ENCODE assay signal across 9 cellular contexts in the genomic region with DNA sequence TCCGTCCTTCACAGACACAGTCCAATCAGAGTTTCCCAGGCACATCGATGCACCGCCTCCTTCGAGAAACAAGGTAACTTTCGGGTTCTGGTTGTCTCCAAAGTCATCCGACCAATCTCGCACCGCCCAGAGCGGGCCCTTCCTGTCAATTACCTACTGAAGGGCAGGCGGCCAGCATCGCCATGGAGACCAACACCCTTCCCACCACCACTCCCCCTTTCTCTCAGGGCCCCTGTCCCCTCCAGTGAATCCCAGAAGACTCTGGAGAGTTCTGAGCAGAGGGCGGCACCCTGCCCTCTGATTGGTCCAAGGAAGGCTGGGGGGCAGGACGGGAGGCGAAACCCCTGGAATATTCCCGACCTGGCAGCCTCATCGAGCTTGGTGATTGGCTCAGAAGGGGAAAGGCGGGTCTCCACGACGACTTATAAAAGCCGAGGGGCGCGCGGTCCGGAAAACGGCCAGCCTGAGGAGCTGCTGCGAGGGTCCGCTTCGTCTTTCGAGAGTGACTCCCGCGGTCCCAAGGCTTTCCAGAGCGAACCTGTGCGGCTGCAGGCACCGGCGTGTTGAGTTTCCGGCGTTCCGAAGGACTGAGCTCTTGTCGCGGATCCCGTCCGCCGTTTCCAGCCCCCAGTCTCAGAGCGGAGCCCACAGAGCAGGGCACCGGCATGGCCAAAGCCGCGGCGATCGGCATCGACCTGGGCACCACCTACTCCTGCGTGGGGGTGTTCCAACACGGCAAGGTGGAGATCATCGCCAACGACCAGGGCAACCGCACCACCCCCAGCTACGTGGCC. TPM values are rescaled to one million over a fixed set of nuclear protein-coding genes. Genes with fewer than 3 reads are reported as not detected.
A peak's percentile ranks its signal among the peaks of the same experiment; 100 is the strongest.
DNase-seq lines count a peak whose midpoint lies in the region; ATAC-seq, FAIRE-seq and TF ChIP-seq lines count a peak whose summit lies in the region.
"Had no signal": no experiment of that assay in that cellular context is flagged by ENCODE, and none has a peak within 500 bp of the region (broad histone marks: within the 10 kb centered on the region; RNA-seq: fewer than 3 reads in every experiment).

TSS of gene HSPA1B (plus strand) at position 453 of the 794 bp plus-strand sequence. CDS start at position 666, 213 bp downstream.

- TF ChIP-seq CTCF in AG09309 (IDR thresholded peaks at IDR 0.05; ENCODE audit: control insufficient read depth, insufficient read depth, low read depth, low read length, missing control alignments) (no peak), keratinocyte (optimal IDR thresholded peaks at IDR 0.05 in 1 of 3, IDR thresholded peaks at IDR 0.05 in 1 of 3, conservative IDR thresholded peaks at IDR 0.05 in 1 of 3; ENCODE audit: extremely low read depth in 1 of 3, insufficient read depth in 2 of 3, low read length in 3 of 3) (no peak)

- H3K4me1 ChIP-seq in keratinocyte (ENCODE audit: control insufficient read depth, extremely low read depth, insufficient read depth, low read length): peaks cover 43% of the 10 kb centered on the region

- H3K79me2 ChIP-seq in keratinocyte (ENCODE audit: control insufficient read depth, insufficient read depth, low read length): peaks cover 26% of the 10 kb centered on the region

- H3K4me2 ChIP-seq in keratinocyte (ENCODE audit: control insufficient read depth, extremely low read depth, insufficient read depth, low read depth, low read length): peak within 1 kb of the TSS; percentile 95

- peak within 1 kb of the TSS; percentile 86 for H3K9ac ChIP-seq in keratinocyte (ENCODE audit: control insufficient read depth, extremely low read depth, insufficient read depth, low read length)

- peak within 1 kb of the TSS; percentile 76 for H2AFZ ChIP-seq in keratinocyte (ENCODE audit: control insufficient read depth, low read length)

- H3K9me3 ChIP-seq in keratinocyte (ENCODE audit: control insufficient read depth, low read depth, low read length): no peaks in the 10 kb centered on the region

- DNase-seq in AG09309 (ENCODE audit: low read depth) (peak; percentile 99), NCI-H446 (lab: John Stamatoyannopoulos, UW) (peak; percentile 99), cerebellum (ENCODE audit: low spot score) (peak; percentile 98), keratinocyte (ENCODE audit: low read depth, low spot score) (peak; percentile 99)
- peak; percentile 85 for DNase-seq in activated CD4-positive, alpha-beta T cell treated with anti-CD3 and anti-CD28 coated beads for 1 hour
- peak; percentile 66 to 83 for DNase-seq in stimulated activated CD4-positive, alpha-beta T cell treated with anti-CD3 and anti-CD28 coated beads, Interleukin-15, amount 100 ng/mL, for 1 hour (ENCODE audit: low read depth in 1 of 2, low spot score in 1 of 2)

- dilution Hi-C loops in keratinocyte (cut with MboI; ENCODE audit: extremely low pct_ligation_motif_present, low sequenced_read_pairs): no loop called here

- FAIRE-seq in keratinocyte (lab: Jason Lieb, UNC): no peak
- FAIRE-seq: colon had no signal

- H3K27me3 ChIP-seq in keratinocyte (ENCODE audit: control insufficient read depth, extremely low read depth, insufficient read depth, low read length): no peaks in the 10 kb centered on the region

- H4K20me1 ChIP-seq in keratinocyte (ENCODE audit: control insufficient read depth, extremely low read depth, insufficient read depth, low read length): peaks cover 4% of the 10 kb centered on the region

- no peaks in the 10 kb centered on the region for H3K36me3 ChIP-seq in keratinocyte (ENCODE audit: control insufficient read depth in 2 of 2, extremely low read depth in 1 of 2, insufficient read depth in 2 of 2, low read length in 2 of 2)

- H3K4me3 ChIP-seq in AG09309 (ENCODE audit: control insufficient read depth, low read depth, low read length) (peak within 1 kb of the TSS; percentile 70), keratinocyte (ENCODE audit: control insufficient read depth in 2 of 3, extremely low read depth in 1 of 3, insufficient read depth in 2 of 3, low read depth in 1 of 3, low read length in 3 of 3) (peak within 1 kb of the TSS; percentile 56 to 86 (median 80))

- ATAC-seq in GM19025 (IDR thresholded peaks at IDR 0.05; ENCODE audit: low read depth, unreplicated experiment): peak; percentile 71
- ATAC-seq in HG03342 (IDR thresholded peaks at IDR 0.05; ENCODE audit: unreplicated experiment): peak; percentile 62

- H3K27ac ChIP-seq in keratinocyte (ENCODE audit: control insufficient read depth, insufficient read depth, low read length): peak within 1 kb of the TSS; percentile 96

- no peaks in the 10 kb centered on the region for H3K9me1 ChIP-seq in keratinocyte (ENCODE audit: control insufficient read depth, extremely low read depth, insufficient read depth, low read length)

RNA-seq across cellular contexts. Expression of gene HSPA1B, which starts in this region (rescaled TPM):
- total RNA-seq in cerebellum: 97.4 TPM
- 33.5 to 65.8 TPM (median 48.1 TPM) in 3 replicates for polyA plus RNA-seq in keratinocyte
- polyA plus RNA-seq in keratinocyte (2011; ENCODE audit: low read depth): 466 TPM
- 25.5 and 35.7 TPM in 2 replicates for polyA plus RNA-seq in keratinocyte (2011; cell fraction: cytosol; rRNA removed)
- 107 and 118 TPM in 2 replicates for polyA plus RNA-seq in keratinocyte (2011; cell fraction: nucleus; rRNA removed)
- polyA plus RNA-seq in keratinocyte (2012; ENCODE audit: low replicate concordance): 88.4 and 366 TPM in 2 replicates
- 56.1 to 86.6 TPM (median 65.9 TPM) in 3 replicates for polyA minus RNA-seq in keratinocyte
- 89.0 TPM for polyA minus RNA-seq in keratinocyte (2011; cell fraction: cytosol; rRNA and poly(A)+ RNA removed)
- polyA minus RNA-seq in keratinocyte (2011; cell fraction: nucleus; rRNA and poly(A)+ RNA removed): 125 and 143 TPM in 2 replicates

Comparison
In these comparisons a context has a peak if more than half of its experiments do, and no peak if none do; other contexts are left out.
1. Peak in every context shown above with its lines: DNase-seq, ATAC-seq, H3K4me3 ChIP-seq and H3K27ac ChIP-seq.